Comparison of ENCODE assay signal across 3 cellular contexts in genomic region chr2:125281242-125281641, GRCh38.
TF ChIP-seq lines count a peak whose summit lies in the region.

No MANE protein-coding gene starts in this region.

TF ChIP-seq in HepG2, 621 proteins besides CTCF, POLR2A, EP300 and RAD21:
- TF ChIP-seq MAFF (IDR thresholded peaks at IDR 0.05; ENCODE audit: low read depth, low read length): peak; percentile 75
- TF ChIP-seq EEA1 (CRISPR knock-in tag; IDR thresholded peaks at IDR 0.05; ENCODE audit: borderline replicate concordance): no peak
- no peak for TF ChIP-seq LBX2 (CRISPR knock-in tag; IDR thresholded peaks at IDR 0.05; ENCODE audit: borderline replicate concordance)
- peak; percentile 61 to 80; a peak in 3 of 4 replicates for TF ChIP-seq MAFK (conservative IDR thresholded peaks at IDR 0.05 in 1 of 2, IDR thresholded peaks at IDR 0.05 in 1 of 2; ENCODE audit: low read length in 2 of 2)
- no peak for TF ChIP-seq ZNF652 (CRISPR knock-in tag; IDR thresholded peaks at IDR 0.05; ENCODE audit: borderline replicate concordance, low read depth)

TF ChIP-seq in A549, 52 proteins besides CTCF, POLR2A, EP300 and RAD21:
- TF ChIP-seq TFCP2L1 (CRISPR knock-in tag; IDR thresholded peaks at IDR 0.05): no peak
- no peak for TF ChIP-seq PBX3 (IDR thresholded peaks at IDR 0.05)
- TF ChIP-seq GATA3 (IDR thresholded peaks at IDR 0.05; ENCODE audit: borderline replicate concordance): no peak
- peak; percentile 60 for TF ChIP-seq MAFK (IDR thresholded peaks at IDR 0.05; ENCODE audit: partially characterized antibody)
- TF ChIP-seq NR3C1 (IDR thresholded peaks at IDR 0.05): no peak

TF ChIP-seq in IMR-90, 13 proteins besides CTCF, POLR2A, EP300 and RAD21:
- no peak for TF ChIP-seq MXI1 (IDR thresholded peaks at IDR 0.05; ENCODE audit: borderline replicate concordance, low read depth, low read length)
- TF ChIP-seq MAFK (IDR thresholded peaks at IDR 0.05; ENCODE audit: low read depth, low read length): peak; percentile 50
- no peak for TF ChIP-seq BHLHE40 (IDR thresholded peaks at IDR 0.05; ENCODE audit: low read depth, low read length)
- TF ChIP-seq FOS (IDR thresholded peaks at IDR 0.05; ENCODE audit: low read depth, low read length): no peak
- TF ChIP-seq MAZ (IDR thresholded peaks at IDR 0.05; ENCODE audit: borderline replicate concordance, low read depth, low read length): no peak
